ENCODE assay signal across 8 cellular contexts in genomic region chr4:52711834-52712171, GRCh38. TPM values are rescaled to one million over a fixed set of nuclear protein-coding genes. Genes with fewer than 3 reads are reported as not detected.
DNase-seq lines count a peak whose midpoint lies in the region; ATAC-seq lines count a peak whose summit lies in the region.

No MANE protein-coding gene starts in this region.

- H3K4me3 ChIP-seq in adipocyte (ENCODE audit: low read length), result peak overlapping the region; percentile 94
- H3K4me3 ChIP-seq in mesodermal cell (ENCODE audit: extremely low read depth, insufficient read depth, low read length, poor library complexity, severe bottlenecking), result peak overlapping the region; percentile 24

- H3K4me1 ChIP-seq in adipocyte (ENCODE audit: control insufficient read depth, insufficient read depth, low read length) (peaks cover 24% of the 10 kb centered on the region), mesodermal cell (ENCODE audit: control insufficient read depth, insufficient read depth, low read length, poor library complexity, severe bottlenecking) (peaks cover 16% of the 10 kb centered on the region)

- whole genome bisulfite sequencing in mesodermal cell (ENCODE audit: insufficient coverage in 2 of 2), 2 experiments, result 28 to 30% methylated on average over 7 to 9 of the region's 9 CpGs

- H3K36me3 ChIP-seq in adipocyte (ENCODE audit: control insufficient read depth, insufficient read depth, low read length, severe bottlenecking), result peaks cover 23% of the 10 kb centered on the region
- peaks cover 37% of the 10 kb centered on the region for H3K36me3 ChIP-seq in mesodermal cell (ENCODE audit: control insufficient read depth, insufficient read depth, low read length)

- H3K4me3 Mint-ChIP-seq in activated naive CD4-positive, alpha-beta T cell treated with anti-CD3 and anti-CD28 coated beads for 36 hours, result peak overlapping the region; percentile 75

- intact Hi-C loops in activated naive CD4-positive, alpha-beta T cell treated with anti-CD3 and anti-CD28 coated beads for 36 hours (cut with micrococcal nuclease), result loop anchor here (1.0 to 10.0 kb wide), 11 partner anchors 10 to 1520 kb away; partner anchors contain the start of genes DCUN1D4, RASL11B, SCFD2 and SGCB

- H3K27ac Mint-ChIP-seq in activated naive CD4-positive, alpha-beta T cell treated with anti-CD3 and anti-CD28 coated beads for 36 hours, result peak overlapping the region; percentile 70

- H3K27me3 Mint-ChIP-seq in activated naive CD4-positive, alpha-beta T cell treated with anti-CD3 and anti-CD28 coated beads for 36 hours (ENCODE audit: low read depth), result no peaks in the 10 kb centered on the region

- ATAC-seq in HG03108 (IDR thresholded peaks at IDR 0.05; ENCODE audit: unreplicated experiment), result peak; percentile 1
- ATAC-seq in GM21360 (IDR thresholded peaks at IDR 0.05; ENCODE audit: unreplicated experiment), result no peak

- H3K36me3 Mint-ChIP-seq in activated naive CD4-positive, alpha-beta T cell treated with anti-CD3 and anti-CD28 coated beads for 36 hours (ENCODE audit: low read depth), result peaks cover 38% of the 10 kb centered on the region

- no peaks in the 10 kb centered on the region for H3K27me3 ChIP-seq in adipocyte (replicated peaks; ENCODE audit: control insufficient read depth, insufficient read depth, low read length)

- no peak overlapping the region for H3K9ac ChIP-seq in adipocyte (ENCODE audit: low read length)

- no peak overlapping the region for H3K27ac ChIP-seq in mesodermal cell (ENCODE audit: low read depth, low read length, severe bottlenecking)

- CTCF ChIA-PET in activated naive CD4-positive, alpha-beta T cell treated with anti-CD3 and anti-CD28 coated beads for 36 hours (lab: Charles Lee), result interaction anchor here (0.5 to 1.4 kb wide), 4 partner anchors 11 to 166 kb away, joined by 3 to 4 read pairs (median 3); no protein-coding TSS in a partner anchor

- H3K9me3 ChIP-seq in adipocyte (ENCODE audit: control insufficient read depth, low read length), result no peaks in the 10 kb centered on the region
- no peaks in the 10 kb centered on the region for H3K9me3 ChIP-seq in mesodermal cell (ENCODE audit: control insufficient read depth, low read length)

- H3K9me3 Mint-ChIP-seq in activated naive CD4-positive, alpha-beta T cell treated with anti-CD3 and anti-CD28 coated beads for 36 hours, result no peaks in the 10 kb centered on the region

- H3K4me1 Mint-ChIP-seq in activated naive CD4-positive, alpha-beta T cell treated with anti-CD3 and anti-CD28 coated beads for 36 hours (ENCODE audit: low read depth), result peaks cover 46% of the 10 kb centered on the region

- DNase-seq in activated naive CD4-positive, alpha-beta T cell treated with anti-CD3 and anti-CD28 coated beads for 36 hours, result no peak
- no peak for DNase-seq in activated naive CD4-positive, alpha-beta T cell treated with Interleukin-2 at 50 U/mL for 16 hours
- DNase-seq in adipocyte (ENCODE audit: low read depth), result no peak
- no peak for DNase-seq in NAMALWA (ENCODE audit: low spot score)
- DNase-seq in stimulated activated CD4-positive, alpha-beta T cell treated with anti-CD3 and anti-CD28 coated beads, Interleukin-4, amount 100 ng/mL, for 4 hours, result no peak

RNA-seq across cellular contexts. Expression of gene ERVMER34-1, which starts 39.4 kb away (rescaled TPM):
- under 1 TPM; 0.14 to 0.32 TPM for total RNA-seq in activated naive CD4-positive, alpha-beta T cell treated with anti-CD3 and anti-CD28 coated beads for 36 hours
- 0.81 TPM for polyA plus RNA-seq in mesodermal cell (2013, experiment 1 of 2)
- polyA plus RNA-seq in mesodermal cell (2013, experiment 2 of 2), result 1.1 TPM

RNA-seq across cellular contexts. Expression of gene USP46, which starts 52.7 kb away (rescaled TPM):
- 1 to 10 TPM; 1.7 to 1.9 TPM for total RNA-seq in activated naive CD4-positive, alpha-beta T cell treated with anti-CD3 and anti-CD28 coated beads for 36 hours
- 21.2 TPM for polyA plus RNA-seq in mesodermal cell (2013, experiment 1 of 2)
- 19.2 TPM for polyA plus RNA-seq in mesodermal cell (2013, experiment 2 of 2)
